ENCODE assay signal across 1 cellular context in the genomic region with DNA sequence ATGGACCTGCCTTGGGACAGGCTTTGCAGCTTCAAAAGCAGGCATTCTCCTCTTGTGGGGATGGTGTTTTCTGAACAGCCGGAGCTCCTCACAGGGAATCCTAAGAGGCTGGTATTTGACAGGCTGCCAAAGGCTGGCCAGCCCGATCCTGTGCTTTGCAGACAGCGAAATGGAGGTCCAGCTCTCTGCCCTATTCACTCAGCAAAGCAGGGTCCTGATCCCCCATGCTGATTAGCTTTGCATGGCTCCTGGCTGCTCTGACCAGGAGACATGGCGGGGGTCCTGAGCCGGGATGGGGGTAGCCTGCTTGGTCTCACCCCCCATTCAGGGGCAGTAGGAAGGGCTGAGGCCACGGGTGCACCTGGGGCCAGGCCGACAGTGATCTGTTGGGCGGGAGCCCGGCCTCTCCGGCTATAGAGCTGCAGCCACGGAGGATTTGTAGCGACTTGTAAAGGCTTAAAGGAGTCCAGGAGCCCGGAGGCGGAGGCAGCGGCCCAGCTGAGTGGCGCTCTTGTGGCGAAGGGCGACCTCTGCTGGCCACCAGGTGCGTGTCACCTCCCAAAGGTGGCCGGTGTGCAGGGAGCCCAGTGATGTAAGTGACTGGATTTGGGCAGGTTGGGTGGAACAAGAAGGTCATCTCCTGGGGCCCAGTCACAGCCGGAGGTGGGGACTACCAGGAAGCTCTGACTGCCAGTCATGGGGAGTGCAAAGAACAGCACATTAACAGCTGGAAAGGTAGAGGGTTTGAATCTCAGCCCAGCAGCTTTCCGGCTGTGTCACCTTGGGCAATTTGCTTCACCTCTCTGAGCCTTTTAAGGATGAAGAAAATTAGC.
TF ChIP-seq lines count a peak whose summit lies in the region.

No MANE protein-coding gene starts in this region.

TF ChIP-seq in HepG2, 621 proteins besides CTCF, POLR2A, EP300 and RAD21 (continued from another document and continues in another):
- TF ChIP-seq, protein P1, sequence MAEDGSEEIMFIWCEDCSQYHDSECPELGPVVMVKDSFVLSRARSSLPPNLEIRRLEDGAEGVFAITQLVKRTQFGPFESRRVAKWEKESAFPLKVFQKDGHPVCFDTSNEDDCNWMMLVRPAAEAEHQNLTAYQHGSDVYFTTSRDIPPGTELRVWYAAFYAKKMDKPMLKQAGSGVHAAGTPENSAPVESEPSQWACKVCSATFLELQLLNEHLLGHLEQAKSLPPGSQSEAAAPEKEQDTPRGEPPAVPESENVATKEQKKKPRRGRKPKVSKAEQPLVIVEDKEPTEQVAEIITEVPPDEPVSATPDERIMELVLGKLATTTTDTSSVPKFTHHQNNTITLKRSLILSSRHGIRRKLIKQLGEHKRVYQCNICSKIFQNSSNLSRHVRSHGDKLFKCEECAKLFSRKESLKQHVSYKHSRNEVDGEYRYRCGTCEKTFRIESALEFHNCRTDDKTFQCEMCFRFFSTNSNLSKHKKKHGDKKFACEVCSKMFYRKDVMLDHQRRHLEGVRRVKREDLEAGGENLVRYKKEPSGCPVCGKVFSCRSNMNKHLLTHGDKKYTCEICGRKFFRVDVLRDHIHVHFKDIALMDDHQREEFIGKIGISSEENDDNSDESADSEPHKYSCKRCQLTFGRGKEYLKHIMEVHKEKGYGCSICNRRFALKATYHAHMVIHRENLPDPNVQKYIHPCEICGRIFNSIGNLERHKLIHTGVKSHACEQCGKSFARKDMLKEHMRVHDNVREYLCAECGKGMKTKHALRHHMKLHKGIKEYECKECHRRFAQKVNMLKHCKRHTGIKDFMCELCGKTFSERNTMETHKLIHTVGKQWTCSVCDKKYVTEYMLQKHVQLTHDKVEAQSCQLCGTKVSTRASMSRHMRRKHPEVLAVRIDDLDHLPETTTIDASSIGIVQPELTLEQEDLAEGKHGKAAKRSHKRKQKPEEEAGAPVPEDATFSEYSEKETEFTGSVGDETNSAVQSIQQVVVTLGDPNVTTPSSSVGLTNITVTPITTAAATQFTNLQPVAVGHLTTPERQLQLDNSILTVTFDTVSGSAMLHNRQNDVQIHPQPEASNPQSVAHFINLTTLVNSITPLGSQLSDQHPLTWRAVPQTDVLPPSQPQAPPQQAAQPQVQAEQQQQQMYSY (CRISPR knock-in tag; IDR thresholded peaks at IDR 0.05): peak; percentile 41; the same call in 1 of the 2 replicates
- TF ChIP-seq PHF8 (CRISPR knock-in tag; IDR thresholded peaks at IDR 0.05) (peak; percentile 46), BRD4 (CRISPR knock-in tag; IDR thresholded peaks at IDR 0.05) (no peak), TARDBP (CRISPR knock-in tag; IDR thresholded peaks at IDR 0.05) (0 out of 2 replicates have a peak, but pooled peaks have one; percentile 44), KAT7 (CRISPR knock-in tag; IDR thresholded peaks at IDR 0.05; ENCODE audit: borderline replicate concordance) (peak; percentile 55; the same call in 1 of the 2 replicates), NR2C2 (CRISPR knock-in tag; IDR thresholded peaks at IDR 0.05; ENCODE audit: borderline replicate concordance) (no peak), STAG1 (CRISPR knock-in tag; IDR thresholded peaks at IDR 0.05) (peak; percentile 98), SP4 (CRISPR knock-in tag; IDR thresholded peaks at IDR 0.05) (0 out of 2 replicates have a peak, but pooled peaks have one; percentile 18), RBM22 (optimal IDR thresholded peaks at IDR 0.05; ENCODE audit: low read length) (peak; percentile 72), BCL6 (CRISPR knock-in tag; IDR thresholded peaks at IDR 0.05) (peak; percentile 36; the same call in 1 of the 2 replicates), KMT2A (CRISPR knock-in tag; IDR thresholded peaks at IDR 0.05) (peak; percentile 37; the same call in 1 of the 2 replicates), SALL2 (CRISPR knock-in tag; IDR thresholded peaks at IDR 0.05) (0 out of 2 replicates have a peak, but pooled peaks have one; percentile 33), AKAP8 (CRISPR knock-in tag; IDR thresholded peaks at IDR 0.05) (no peak), ZNF274 (CRISPR knock-in tag; IDR thresholded peaks at IDR 0.05) (no peak), ZNF749 (CRISPR knock-in tag; IDR thresholded peaks at IDR 0.05; ENCODE audit: borderline replicate concordance) (no peak), NR2F1 (CRISPR knock-in tag; IDR thresholded peaks at IDR 0.05) (no peak), ZC3H13 (CRISPR knock-in tag; IDR thresholded peaks at IDR 0.05) (no peak), ZSCAN25 (CRISPR knock-in tag; IDR thresholded peaks at IDR 0.05) (no peak), ATF7 (IDR thresholded peaks at IDR 0.05) (no peak), ATF7 (CRISPR knock-in tag; IDR thresholded peaks at IDR 0.05) (0 out of 2 replicates have a peak, but pooled peaks have one; percentile 19), ZKSCAN1 (IDR thresholded peaks at IDR 0.05; ENCODE audit: low read length) (no peak), ZNF614 (CRISPR knock-in tag; IDR thresholded peaks at IDR 0.05; ENCODE audit: borderline replicate concordance) (0 out of 2 replicates have a peak, but pooled peaks have one; percentile 19), ZNF703 (CRISPR knock-in tag; IDR thresholded peaks at IDR 0.05; ENCODE audit: borderline replicate concordance) (no peak), SAP130 (CRISPR knock-in tag; IDR thresholded peaks at IDR 0.05; ENCODE audit: low read depth) (peak; percentile 53; the same call in 1 of the 2 replicates), ZMYM3 (CRISPR knock-in tag; IDR thresholded peaks at IDR 0.05) (peak; percentile 60; the same call in 1 of the 2 replicates), HNF4A (CRISPR knock-in tag; IDR thresholded peaks at IDR 0.05) (peak; percentile 12; the same call in 1 of the 2 replicates), ZMAT3 (CRISPR knock-in tag; conservative IDR thresholded peaks at IDR 0.05) (0 out of 2 replicates have a peak, but pooled peaks have one; percentile 42), ISL2 (CRISPR knock-in tag; IDR thresholded peaks at IDR 0.05) (0 out of 2 replicates have a peak, but pooled peaks have one; percentile 18), ZSCAN31 (CRISPR knock-in tag; IDR thresholded peaks at IDR 0.05; ENCODE audit: low read depth) (peak; percentile 70; the same call in 1 of the 2 replicates), YEATS4 (CRISPR knock-in tag; IDR thresholded peaks at IDR 0.05; ENCODE audit: borderline replicate concordance) (no peak), ZNF343 (CRISPR knock-in tag; IDR thresholded peaks at IDR 0.05) (no peak), TAF15 (IDR thresholded peaks at IDR 0.05; ENCODE audit: low read depth, low read length, poor library complexity, severe bottlenecking) (peak; percentile 73)
- TF ChIP-seq, protein P2, sequence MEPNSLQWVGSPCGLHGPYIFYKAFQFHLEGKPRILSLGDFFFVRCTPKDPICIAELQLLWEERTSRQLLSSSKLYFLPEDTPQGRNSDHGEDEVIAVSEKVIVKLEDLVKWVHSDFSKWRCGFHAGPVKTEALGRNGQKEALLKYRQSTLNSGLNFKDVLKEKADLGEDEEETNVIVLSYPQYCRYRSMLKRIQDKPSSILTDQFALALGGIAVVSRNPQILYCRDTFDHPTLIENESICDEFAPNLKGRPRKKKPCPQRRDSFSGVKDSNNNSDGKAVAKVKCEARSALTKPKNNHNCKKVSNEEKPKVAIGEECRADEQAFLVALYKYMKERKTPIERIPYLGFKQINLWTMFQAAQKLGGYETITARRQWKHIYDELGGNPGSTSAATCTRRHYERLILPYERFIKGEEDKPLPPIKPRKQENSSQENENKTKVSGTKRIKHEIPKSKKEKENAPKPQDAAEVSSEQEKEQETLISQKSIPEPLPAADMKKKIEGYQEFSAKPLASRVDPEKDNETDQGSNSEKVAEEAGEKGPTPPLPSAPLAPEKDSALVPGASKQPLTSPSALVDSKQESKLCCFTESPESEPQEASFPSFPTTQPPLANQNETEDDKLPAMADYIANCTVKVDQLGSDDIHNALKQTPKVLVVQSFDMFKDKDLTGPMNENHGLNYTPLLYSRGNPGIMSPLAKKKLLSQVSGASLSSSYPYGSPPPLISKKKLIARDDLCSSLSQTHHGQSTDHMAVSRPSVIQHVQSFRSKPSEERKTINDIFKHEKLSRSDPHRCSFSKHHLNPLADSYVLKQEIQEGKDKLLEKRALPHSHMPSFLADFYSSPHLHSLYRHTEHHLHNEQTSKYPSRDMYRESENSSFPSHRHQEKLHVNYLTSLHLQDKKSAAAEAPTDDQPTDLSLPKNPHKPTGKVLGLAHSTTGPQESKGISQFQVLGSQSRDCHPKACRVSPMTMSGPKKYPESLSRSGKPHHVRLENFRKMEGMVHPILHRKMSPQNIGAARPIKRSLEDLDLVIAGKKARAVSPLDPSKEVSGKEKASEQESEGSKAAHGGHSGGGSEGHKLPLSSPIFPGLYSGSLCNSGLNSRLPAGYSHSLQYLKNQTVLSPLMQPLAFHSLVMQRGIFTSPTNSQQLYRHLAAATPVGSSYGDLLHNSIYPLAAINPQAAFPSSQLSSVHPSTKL (CRISPR knock-in tag; IDR thresholded peaks at IDR 0.05): peak; percentile 51; the same call in 1 of the 2 replicates
- TF ChIP-seq, protein P3, sequence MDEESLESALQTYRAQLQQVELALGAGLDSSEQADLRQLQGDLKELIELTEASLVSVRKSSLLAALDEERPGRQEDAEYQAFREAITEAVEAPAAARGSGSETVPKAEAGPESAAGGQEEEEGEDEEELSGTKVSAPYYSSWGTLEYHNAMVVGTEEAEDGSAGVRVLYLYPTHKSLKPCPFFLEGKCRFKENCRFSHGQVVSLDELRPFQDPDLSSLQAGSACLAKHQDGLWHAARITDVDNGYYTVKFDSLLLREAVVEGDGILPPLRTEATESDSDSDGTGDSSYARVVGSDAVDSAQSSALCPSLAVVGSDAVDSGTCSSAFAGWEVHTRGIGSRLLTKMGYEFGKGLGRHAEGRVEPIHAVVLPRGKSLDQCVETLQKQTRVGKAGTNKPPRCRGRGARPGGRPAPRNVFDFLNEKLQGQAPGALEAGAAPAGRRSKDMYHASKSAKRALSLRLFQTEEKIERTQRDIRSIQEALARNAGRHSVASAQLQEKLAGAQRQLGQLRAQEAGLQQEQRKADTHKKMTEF (CRISPR knock-in tag; IDR thresholded peaks at IDR 0.05): peak; percentile 69; the same call in 1 of the 2 replicates
- TF ChIP-seq, protein P4, sequence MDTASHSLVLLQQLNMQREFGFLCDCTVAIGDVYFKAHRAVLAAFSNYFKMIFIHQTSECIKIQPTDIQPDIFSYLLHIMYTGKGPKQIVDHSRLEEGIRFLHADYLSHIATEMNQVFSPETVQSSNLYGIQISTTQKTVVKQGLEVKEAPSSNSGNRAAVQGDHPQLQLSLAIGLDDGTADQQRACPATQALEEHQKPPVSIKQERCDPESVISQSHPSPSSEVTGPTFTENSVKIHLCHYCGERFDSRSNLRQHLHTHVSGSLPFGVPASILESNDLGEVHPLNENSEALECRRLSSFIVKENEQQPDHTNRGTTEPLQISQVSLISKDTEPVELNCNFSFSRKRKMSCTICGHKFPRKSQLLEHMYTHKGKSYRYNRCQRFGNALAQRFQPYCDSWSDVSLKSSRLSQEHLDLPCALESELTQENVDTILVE (CRISPR knock-in tag; IDR thresholded peaks at IDR 0.05): no peak
- TF ChIP-seq, protein P5, sequence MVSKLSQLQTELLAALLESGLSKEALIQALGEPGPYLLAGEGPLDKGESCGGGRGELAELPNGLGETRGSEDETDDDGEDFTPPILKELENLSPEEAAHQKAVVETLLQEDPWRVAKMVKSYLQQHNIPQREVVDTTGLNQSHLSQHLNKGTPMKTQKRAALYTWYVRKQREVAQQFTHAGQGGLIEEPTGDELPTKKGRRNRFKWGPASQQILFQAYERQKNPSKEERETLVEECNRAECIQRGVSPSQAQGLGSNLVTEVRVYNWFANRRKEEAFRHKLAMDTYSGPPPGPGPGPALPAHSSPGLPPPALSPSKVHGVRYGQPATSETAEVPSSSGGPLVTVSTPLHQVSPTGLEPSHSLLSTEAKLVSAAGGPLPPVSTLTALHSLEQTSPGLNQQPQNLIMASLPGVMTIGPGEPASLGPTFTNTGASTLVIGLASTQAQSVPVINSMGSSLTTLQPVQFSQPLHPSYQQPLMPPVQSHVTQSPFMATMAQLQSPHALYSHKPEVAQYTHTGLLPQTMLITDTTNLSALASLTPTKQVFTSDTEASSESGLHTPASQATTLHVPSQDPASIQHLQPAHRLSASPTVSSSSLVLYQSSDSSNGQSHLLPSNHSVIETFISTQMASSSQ (IDR thresholded peaks at IDR 0.05; ENCODE audit: low read depth): no peak
- TF ChIP-seq, protein P5 (CRISPR knock-in tag; IDR thresholded peaks at IDR 0.05; ENCODE audit: borderline replicate concordance): peak; percentile 37; the same call in 1 of the 2 replicates
- TF ChIP-seq, protein P6, sequence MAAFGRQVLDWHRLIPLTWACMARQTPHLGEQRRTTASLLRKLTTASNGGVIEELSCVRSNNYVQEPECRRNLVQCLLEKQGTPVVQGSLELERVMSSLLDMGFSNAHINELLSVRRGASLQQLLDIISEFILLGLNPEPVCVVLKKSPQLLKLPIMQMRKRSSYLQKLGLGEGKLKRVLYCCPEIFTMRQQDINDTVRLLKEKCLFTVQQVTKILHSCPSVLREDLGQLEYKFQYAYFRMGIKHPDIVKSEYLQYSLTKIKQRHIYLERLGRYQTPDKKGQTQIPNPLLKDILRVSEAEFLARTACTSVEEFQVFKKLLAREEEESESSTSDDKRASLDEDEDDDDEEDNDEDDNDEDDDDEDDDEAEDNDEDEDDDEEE (CRISPR knock-in tag; IDR thresholded peaks at IDR 0.05): no peak
- TF ChIP-seq, protein P7, sequence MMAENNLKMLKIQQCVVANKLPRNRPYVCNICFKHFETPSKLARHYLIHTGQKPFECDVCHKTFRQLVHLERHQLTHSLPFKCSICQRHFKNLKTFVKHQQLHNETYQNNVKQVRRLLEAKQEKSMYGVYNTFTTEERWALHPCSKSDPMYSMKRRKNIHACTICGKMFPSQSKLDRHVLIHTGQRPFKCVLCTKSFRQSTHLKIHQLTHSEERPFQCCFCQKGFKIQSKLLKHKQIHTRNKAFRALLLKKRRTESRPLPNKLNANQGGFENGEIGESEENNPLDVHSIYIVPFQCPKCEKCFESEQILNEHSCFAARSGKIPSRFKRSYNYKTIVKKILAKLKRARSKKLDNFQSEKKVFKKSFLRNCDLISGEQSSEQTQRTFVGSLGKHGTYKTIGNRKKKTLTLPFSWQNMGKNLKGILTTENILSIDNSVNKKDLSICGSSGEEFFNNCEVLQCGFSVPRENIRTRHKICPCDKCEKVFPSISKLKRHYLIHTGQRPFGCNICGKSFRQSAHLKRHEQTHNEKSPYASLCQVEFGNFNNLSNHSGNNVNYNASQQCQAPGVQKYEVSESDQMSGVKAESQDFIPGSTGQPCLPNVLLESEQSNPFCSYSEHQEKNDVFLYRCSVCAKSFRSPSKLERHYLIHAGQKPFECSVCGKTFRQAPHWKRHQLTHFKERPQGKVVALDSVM (CRISPR knock-in tag; IDR thresholded peaks at IDR 0.05): peak; percentile 92
